ENCODE assay signal across 31 cellular contexts in the genomic region with DNA sequence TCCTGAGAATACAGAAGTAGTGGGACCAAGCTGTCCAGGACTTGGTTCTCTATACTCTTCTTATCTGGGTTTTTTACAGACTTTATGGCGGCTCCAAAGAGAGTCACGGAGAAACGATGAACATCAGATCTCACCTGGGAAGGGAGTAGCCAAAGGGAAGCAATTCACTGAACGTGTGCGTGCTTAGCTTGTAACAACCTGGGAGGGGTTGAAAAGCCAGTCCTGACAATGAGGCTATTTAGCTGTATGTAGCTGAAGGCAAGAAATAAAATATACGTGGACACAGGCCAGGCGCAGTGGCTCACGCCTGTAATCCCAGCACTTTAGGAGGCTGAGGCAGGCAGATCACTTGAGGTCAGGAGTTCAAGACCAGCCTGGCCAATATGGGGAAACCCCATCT.
"Had no signal": no experiment of that assay in that cellular context is flagged by ENCODE, and none has a peak within 500 bp of the region (broad histone marks: within the 10 kb centered on the region; RNA-seq: fewer than 3 reads in every experiment).

No MANE protein-coding gene starts in this region.

- ATAC-seq: activated CD4-positive, alpha-beta T cell treated with anti-CD3 and anti-CD28 coated beads for 36 hours; activated naive CD4-positive, alpha-beta T cell treated with anti-CD3 and anti-CD28 coated beads, Interleukin-2, amount 50 U/mL, for 72 hours; activated T-cell treated with anti-CD3 and anti-CD28 coated beads, Interleukin-2, amount 50 U/mL, for 72 hours; foreskin keratinocyte; gastrocnemius medialis had no signal

- H3K27me3 Mint-ChIP-seq: activated CD4-positive, alpha-beta T cell treated with anti-CD3 and anti-CD28 coated beads for 36 hours; activated naive CD8-positive, alpha-beta T cell treated with anti-CD3 and anti-CD28 coated beads, Interleukin-2, amount 10 ng/mL, durations not matched to agents 7 days and 5 days; activated T-cell treated with anti-CD3 and anti-CD28 coated beads, Interleukin-2, amount 50 U/mL, for 24 hours; brain; dendritic cell treated with granulocyte-macrophage colony-stimulating factor and Interleukin-4, amounts not matched to agents 40 ng/mL and 50 ng/mL, for 4 days had no signal

- H3K4me1 ChIP-seq: ascending aorta, breast epithelium, esophagus muscularis mucosa, foreskin keratinocyte, gastrocnemius medialis had no signal

- H3K9me3 Mint-ChIP-seq: activated CD4-positive, alpha-beta memory T cell treated with anti-CD3 and anti-CD28 coated beads, Interleukin-2, amount 10 ng/mL, durations not matched to agents 7 days and 5 days; activated CD4-positive, alpha-beta T cell treated with anti-CD3 and anti-CD28 coated beads, Interleukin-2, amount 10 ng/mL, durations not matched to agents 7 days and 5 days; activated naive CD4-positive, alpha-beta T cell treated with anti-CD3 and anti-CD28 coated beads, Interleukin-2, amount 10 ng/mL, durations not matched to agents 7 days and 5 days; activated naive CD4-positive, alpha-beta T cell treated with anti-CD3 and anti-CD28 coated beads, Interleukin-2, amount 50 U/mL, for 72 hours; activated naive CD8-positive, alpha-beta T cell treated with anti-CD3 and anti-CD28 coated beads, Interleukin-2, amount 10 ng/mL, durations not matched to agents 7 days and 5 days; activated T-cell treated with anti-CD3 and anti-CD28 coated beads, Interleukin-2, amount 50 U/mL, for 24 hours; activated T-cell treated with anti-CD3 and anti-CD28 coated beads, Interleukin-2, amount 50 U/mL, for 72 hours; brain; dendritic cell treated with granulocyte-macrophage colony-stimulating factor and Interleukin-4, amounts not matched to agents 40 ng/mL and 50 ng/mL, for 4 days; endodermal cell had no signal

- H3K4me1 Mint-ChIP-seq: activated CD4-positive, alpha-beta memory T cell treated with anti-CD3 and anti-CD28 coated beads, Interleukin-2, amount 10 ng/mL, durations not matched to agents 7 days and 5 days; activated CD4-positive, alpha-beta T cell treated with anti-CD3 and anti-CD28 coated beads for 36 hours; activated CD4-positive, alpha-beta T cell treated with anti-CD3 and anti-CD28 coated beads, Interleukin-2, amount 10 ng/mL, durations not matched to agents 7 days and 5 days; activated naive CD4-positive, alpha-beta T cell treated with anti-CD3 and anti-CD28 coated beads, Interleukin-2, amount 10 ng/mL, durations not matched to agents 7 days and 5 days; activated naive CD8-positive, alpha-beta T cell treated with anti-CD3 and anti-CD28 coated beads, Interleukin-2, amount 10 ng/mL, durations not matched to agents 7 days and 5 days; brain; endodermal cell had no signal

- DNase-seq: activated CD4-positive, alpha-beta memory T cell treated with anti-CD3 and anti-CD28 coated beads, Interleukin-2, amount 10 ng/mL, durations not matched to agents 7 days and 5 days; activated CD4-positive, alpha-beta T cell treated with anti-CD3 and anti-CD28 coated beads for 36 hours; activated CD4-positive, alpha-beta T cell treated with anti-CD3 and anti-CD28 coated beads, Interleukin-2, amount 10 ng/mL, durations not matched to agents 7 days and 5 days; activated CD4-positive, alpha-beta T cell treated with anti-CD3 and anti-CD28 coated beads, Interleukin-2, amount 50 U/mL, for 4 hours; activated CD4-positive, CD25-positive, alpha-beta regulatory T cell; activated CD4-positive, CD25-positive, alpha-beta regulatory T cell treated with anti-CD3 and anti-CD28 coated beads, Interleukin-2, amount 50 U/mL, for 72 hours; activated CD8-positive, alpha-beta memory T cell treated with anti-CD3 and anti-CD28 coated beads, Interleukin-2, amount 50 U/mL, for 48 hours; activated gamma-delta T cell; activated naive CD4-positive, alpha-beta T cell; activated naive CD4-positive, alpha-beta T cell treated with anti-CD3 and anti-CD28 coated beads, Interleukin-2, amount 10 ng/mL, durations not matched to agents 7 days and 5 days; activated naive CD8-positive, alpha-beta T cell treated with anti-CD3 and anti-CD28 coated beads, Interleukin-2, amount 10 ng/mL, durations not matched to agents 7 days and 5 days; activated T-cell treated with anti-CD3 and anti-CD28 coated beads for 4 hours; activated T-cell treated with anti-CD3 and anti-CD28 coated beads, Interleukin-2, amount 50 U/mL, for 24 hours; activated T-cell treated with anti-CD3 and anti-CD28 coated beads, Interleukin-2, amount 50 U/mL, for 72 hours; central memory CD4-positive, alpha-beta T cell; cerebellar nuclear complex; dorsolateral prefrontal cortex; effector memory CD4-positive, alpha-beta T cell; endodermal cell; erythroblast; foreskin keratinocyte; gastrocnemius medialis; T-helper 2 cell had no signal

- H3K36me3 Mint-ChIP-seq: activated naive CD4-positive, alpha-beta T cell treated with anti-CD3 and anti-CD28 coated beads, Interleukin-2, amount 10 ng/mL, durations not matched to agents 7 days and 5 days; activated naive CD4-positive, alpha-beta T cell treated with anti-CD3 and anti-CD28 coated beads, Interleukin-2, amount 50 U/mL, for 72 hours; activated naive CD8-positive, alpha-beta T cell treated with anti-CD3 and anti-CD28 coated beads, Interleukin-2, amount 10 ng/mL, durations not matched to agents 7 days and 5 days; brain had no signal

- H3K27ac ChIP-seq: ascending aorta, breast epithelium, cardiac muscle cell, coronary artery, dorsolateral prefrontal cortex, esophagus muscularis mucosa, foreskin keratinocyte, gastrocnemius medialis had no signal

- H3K9me3 ChIP-seq: ascending aorta, breast epithelium, esophagus muscularis mucosa, gastrocnemius medialis had no signal

- H3K36me3 ChIP-seq: ascending aorta, breast epithelium, cardiac muscle cell, gastrocnemius medialis had no signal

- H3K27ac Mint-ChIP-seq: activated CD4-positive, alpha-beta memory T cell treated with anti-CD3 and anti-CD28 coated beads, Interleukin-2, amount 10 ng/mL, durations not matched to agents 7 days and 5 days; activated CD4-positive, alpha-beta T cell treated with anti-CD3 and anti-CD28 coated beads for 36 hours; activated CD4-positive, alpha-beta T cell treated with anti-CD3 and anti-CD28 coated beads, Interleukin-2, amount 10 ng/mL, durations not matched to agents 7 days and 5 days; activated naive CD4-positive, alpha-beta T cell treated with anti-CD3 and anti-CD28 coated beads, Interleukin-2, amount 10 ng/mL, durations not matched to agents 7 days and 5 days; activated naive CD4-positive, alpha-beta T cell treated with anti-CD3 and anti-CD28 coated beads, Interleukin-2, amount 50 U/mL, for 72 hours; activated naive CD8-positive, alpha-beta T cell treated with anti-CD3 and anti-CD28 coated beads, Interleukin-2, amount 10 ng/mL, durations not matched to agents 7 days and 5 days; activated T-cell treated with anti-CD3 and anti-CD28 coated beads, Interleukin-2, amount 50 U/mL, for 24 hours; activated T-cell treated with anti-CD3 and anti-CD28 coated beads, Interleukin-2, amount 50 U/mL, for 72 hours; brain; dendritic cell treated with granulocyte-macrophage colony-stimulating factor and Interleukin-4, amounts not matched to agents 40 ng/mL and 50 ng/mL, for 4 days; endodermal cell had no signal

- H3K27me3 ChIP-seq: ascending aorta, breast epithelium, cardiac muscle cell, dorsolateral prefrontal cortex, esophagus muscularis mucosa, gastrocnemius medialis had no signal

- H3K4me3 ChIP-seq: ascending aorta, breast epithelium, cardiac muscle cell, coronary artery, dorsolateral prefrontal cortex, esophagus muscularis mucosa, gastrocnemius medialis had no signal

- H3K4me3 Mint-ChIP-seq: activated CD4-positive, alpha-beta memory T cell treated with anti-CD3 and anti-CD28 coated beads, Interleukin-2, amount 10 ng/mL, durations not matched to agents 7 days and 5 days; activated CD4-positive, alpha-beta T cell treated with anti-CD3 and anti-CD28 coated beads for 36 hours; activated CD4-positive, alpha-beta T cell treated with anti-CD3 and anti-CD28 coated beads, Interleukin-2, amount 10 ng/mL, durations not matched to agents 7 days and 5 days; activated naive CD4-positive, alpha-beta T cell treated with anti-CD3 and anti-CD28 coated beads, Interleukin-2, amount 10 ng/mL, durations not matched to agents 7 days and 5 days; activated naive CD8-positive, alpha-beta T cell treated with anti-CD3 and anti-CD28 coated beads, Interleukin-2, amount 10 ng/mL, durations not matched to agents 7 days and 5 days; activated T-cell treated with anti-CD3 and anti-CD28 coated beads, Interleukin-2, amount 50 U/mL, for 24 hours; activated T-cell treated with anti-CD3 and anti-CD28 coated beads, Interleukin-2, amount 50 U/mL, for 72 hours; brain; dendritic cell treated with granulocyte-macrophage colony-stimulating factor and Interleukin-4, amounts not matched to agents 40 ng/mL and 50 ng/mL, for 4 days; endodermal cell had no signal
